In genomic region chr15:63519548-63520178, GRCh38 we compare ENCODE assay signal across 14 cellular contexts.
"Had no signal": no experiment of that assay in that cellular context is flagged by ENCODE, and none has a peak within 500 bp of the region (broad histone marks: within the 10 kb centered on the region; RNA-seq: fewer than 3 reads in every experiment).

No MANE protein-coding gene starts in this region.

- H3K36me3 Mint-ChIP-seq: memory B cell had no signal

- ATAC-seq: body of pancreas; left lobe of liver; stimulated activated naive CD8-positive, alpha-beta T cell treated with anti-CD3 and anti-CD28 coated beads, Interleukin-15, amount 100 ng/mL, for 72 hours had no signal

- H3K9me3 ChIP-seq: body of pancreas, ovary, tibial artery, vagina had no signal

- H3K4me3 Mint-ChIP-seq: activated CD4-positive, alpha-beta T cell treated with anti-CD3 and anti-CD28 coated beads, Interleukin-2, amount 10 ng/mL, durations not matched to agents 24 days and 14 days; endodermal cell; memory B cell; neural crest cell had no signal

- H3K36me3 ChIP-seq: ovary, tibial artery, vagina, WERI-Rb-1 had no signal

- H3K4me3 ChIP-seq: body of pancreas, ovary, tibial artery, vagina had no signal

- DNase-seq: activated CD4-positive, alpha-beta T cell treated with anti-CD3 and anti-CD28 coated beads, Interleukin-2, amount 10 ng/mL, durations not matched to agents 24 days and 14 days; activated CD8-positive, alpha-beta memory T cell treated with anti-CD3 and anti-CD28 coated beads for 24 hours; body of pancreas; endodermal cell; stimulated activated CD4-positive, alpha-beta T cell treated with anti-CD3 and anti-CD28 coated beads, Interleukin-4, amount 100 ng/mL, for 1 hour; stimulated activated CD8-positive, alpha-beta memory T cell treated with anti-CD3 and anti-CD28 coated beads, Interleukin-4, amount 100 ng/mL, for 48 hours; stimulated activated naive CD8-positive, alpha-beta T cell treated with anti-CD3 and anti-CD28 coated beads, Interleukin-15, amount 100 ng/mL, for 72 hours; tibial artery; WERI-Rb-1 had no signal

- H3K27ac Mint-ChIP-seq: activated CD4-positive, alpha-beta T cell treated with anti-CD3 and anti-CD28 coated beads, Interleukin-2, amount 10 ng/mL, durations not matched to agents 24 days and 14 days; endodermal cell; memory B cell had no signal

- H3K27me3 ChIP-seq: body of pancreas, ovary, tibial artery, vagina had no signal

- H3K9me3 Mint-ChIP-seq: activated CD4-positive, alpha-beta T cell treated with anti-CD3 and anti-CD28 coated beads, Interleukin-2, amount 10 ng/mL, durations not matched to agents 24 days and 14 days; endodermal cell; memory B cell; neural crest cell; stimulated activated naive CD8-positive, alpha-beta T cell treated with anti-CD3 and anti-CD28 coated beads, Interleukin-15, amount 100 ng/mL, for 72 hours had no signal

- H3K27ac ChIP-seq: body of pancreas, ovary, tibial artery, vagina, WERI-Rb-1 had no signal

- H3K27me3 Mint-ChIP-seq: activated CD4-positive, alpha-beta T cell treated with anti-CD3 and anti-CD28 coated beads, Interleukin-2, amount 10 ng/mL, durations not matched to agents 24 days and 14 days; memory B cell; stimulated activated naive CD8-positive, alpha-beta T cell treated with anti-CD3 and anti-CD28 coated beads, Interleukin-15, amount 100 ng/mL, for 72 hours had no signal
